In the genomic region with DNA sequence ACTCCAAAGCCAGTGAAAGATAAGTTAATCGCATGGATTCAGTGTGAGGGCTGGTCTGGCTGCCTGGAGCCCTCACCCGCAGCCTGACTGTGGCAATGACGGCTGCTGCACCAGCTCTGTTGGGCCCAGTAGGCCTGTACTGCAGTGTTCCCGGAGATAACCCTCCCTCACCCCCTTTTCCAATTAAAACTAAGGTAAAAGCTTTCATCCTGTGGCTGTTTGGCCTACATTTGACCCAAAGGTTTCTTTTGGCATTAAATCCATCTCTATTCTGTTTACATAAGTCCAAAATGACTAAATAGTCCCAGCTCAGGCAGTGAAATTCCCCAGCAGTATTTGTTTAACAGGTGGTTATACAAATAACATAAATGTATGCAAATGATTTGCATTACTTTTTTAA, we compare ENCODE assay signal across 15 cellular contexts.
DNase-seq lines count a peak whose midpoint lies in the region; ATAC-seq and TF ChIP-seq lines count a peak whose summit lies in the region.
"Had no signal": no experiment of that assay in that cellular context is flagged by ENCODE, and none has a peak within 500 bp of the region (broad histone marks: within the 10 kb centered on the region; RNA-seq: fewer than 3 reads in every experiment).

No MANE protein-coding gene starts in this region.

- DNase-seq in Calu3 (no peak), activated B cell treated with CpG ODN at 0.5 μM for 24 hours (no peak), naive B cell (no peak), NCI-H187 (lab: John Stamatoyannopoulos, UW) (no peak)
- DNase-seq in effector memory CD8-positive, alpha-beta T cell = no peak
- DNase-seq: activated CD4-positive, alpha-beta T cell treated with anti-CD3 and anti-CD28 coated beads, Interleukin-2, amount 50 U/mL, for 48 hours; foreskin fibroblast; NCI-H345; transverse colon had no signal

- H3K27me3 Mint-ChIP-seq in Calu3 (ENCODE audit: unreplicated experiment) = no peaks in the 10 kb centered on the region
- peaks cover 2% of the 10 kb centered on the region for H3K27me3 Mint-ChIP-seq in IgD-negative memory B cell
- no peaks in the 10 kb centered on the region for H3K27me3 Mint-ChIP-seq in activated B cell treated with CpG ODN at 0.5 μM for 24 hours
- no peaks in the 10 kb centered on the region for H3K27me3 Mint-ChIP-seq in naive B cell
- peaks cover 0 to 15% of the 10 kb centered on the region in 2 donors for H3K27me3 Mint-ChIP-seq in effector memory CD8-positive, alpha-beta T cell

- intact Hi-C loops in Calu3 (cut with micrococcal nuclease; ENCODE audit: unreplicated experiment) = no loop called here
- intact Hi-C loops in activated B cell treated with CpG ODN at 0.5 μM for 24 hours (cut with micrococcal nuclease) = no loop called here

- TF ChIP-seq CTCF in Calu3 (IDR thresholded peaks at IDR 0.05; ENCODE audit: unreplicated experiment) (no peak), activated B cell treated with CpG ODN at 0.5 μM for 24 hours (IDR thresholded peaks at IDR 0.05) (no peak)

- no peaks in the 10 kb centered on the region for H3K9me3 Mint-ChIP-seq in Calu3 (ENCODE audit: low read depth, unreplicated experiment)
- H3K9me3 Mint-ChIP-seq in IgD-negative memory B cell = peaks cover 0 to 3% (median 0%) of the 10 kb centered on the region in 3 donors
- H3K9me3 Mint-ChIP-seq in activated B cell treated with CpG ODN at 0.5 μM for 24 hours = peaks cover 3% of the 10 kb centered on the region
- H3K9me3 Mint-ChIP-seq in naive B cell = peaks cover 0 to 6% (median 0%) of the 10 kb centered on the region in 7 donors
- no peaks in the 10 kb centered on the region for H3K9me3 Mint-ChIP-seq in effector memory CD8-positive, alpha-beta T cell
- H3K9me3 Mint-ChIP-seq: activated T-helper 1 cell treated with anti-CD3 and anti-CD28 coated beads, Interleukin-12 subunit alpha, Interleukin-12 subunit beta, Interleukin-2, Interleukin-4 antibody, amounts not matched to agents 30 ng/mL and 10 ng/mL and 1 ng/mL, durations not matched to agents 14 hours and 24 hours and 36 hours; T-helper 1 cell treated with Interleukin-12 subunit alpha and Interleukin-12 subunit beta and Interleukin-4 antibody, amounts not matched to agents 30 μg/mL and 1 μg/mL, for 36 hours had no signal

- H3K27ac Mint-ChIP-seq in Calu3 (ENCODE audit: unreplicated experiment) (peak overlapping the region; percentile 32), IgD-negative memory B cell (peak overlapping the region; percentile 49 to 93 (median 81)), activated B cell treated with CpG ODN at 0.5 μM for 24 hours (peak overlapping the region; percentile 62), naive B cell (peak overlapping the region in 4 of 6 donors; percentile 22 to 95 (median 74))
- H3K27ac Mint-ChIP-seq in effector memory CD8-positive, alpha-beta T cell = no peak overlapping the region
- H3K27ac Mint-ChIP-seq: activated T-helper 1 cell treated with anti-CD3 and anti-CD28 coated beads, Interleukin-12 subunit alpha, Interleukin-12 subunit beta, Interleukin-2, Interleukin-4 antibody, amounts not matched to agents 30 ng/mL and 10 ng/mL and 1 ng/mL, durations not matched to agents 14 hours and 24 hours and 36 hours; mesothelial cell of epicardium; T-helper 1 cell treated with Interleukin-12 subunit alpha and Interleukin-12 subunit beta and Interleukin-4 antibody, amounts not matched to agents 30 μg/mL and 1 μg/mL, for 36 hours had no signal

- peaks cover 89% of the 10 kb centered on the region for H3K36me3 Mint-ChIP-seq in Calu3 (ENCODE audit: insufficient read depth, unreplicated experiment)
- peaks cover 26% of the 10 kb centered on the region for H3K36me3 Mint-ChIP-seq in IgD-negative memory B cell
- H3K36me3 Mint-ChIP-seq in activated B cell treated with CpG ODN at 0.5 μM for 24 hours (ENCODE audit: low read depth) = peaks cover 63% of the 10 kb centered on the region
- H3K36me3 Mint-ChIP-seq in naive B cell = peaks cover 25 to 37% of the 10 kb centered on the region in 2 donors
- peaks cover 20% of the 10 kb centered on the region for H3K36me3 Mint-ChIP-seq in effector memory CD8-positive, alpha-beta T cell (ENCODE audit: insufficient read depth)

- CTCF ChIA-PET in Calu3 (lab: Charles Lee) (interaction anchor here (0.7 kb wide), 1 partner anchor 968 kb away, joined by 3 read pairs; no protein-coding TSS in a partner anchor), activated B cell treated with CpG ODN at 0.5 μM for 24 hours (lab: Charles Lee) (no interaction called here)

- ATAC-seq in activated B cell treated with CpG ODN at 0.5 μM for 24 hours (ENCODE audit: low read depth) (no peak), naive B cell (ENCODE audit: low read depth in 2 of 2) (no peak), GM18498 (IDR thresholded peaks at IDR 0.05; ENCODE audit: unreplicated experiment) (no peak), SK-N-SH treated with all-trans-retinoic acid at 6 μM for 48 hours (no peak)
- no peak for ATAC-seq in effector memory CD8-positive, alpha-beta T cell (replicated peaks)

- POLR2A ChIA-PET in activated B cell treated with CpG ODN at 0.5 μM for 24 hours (lab: Charles Lee) = no interaction called here

- H3K4me1 Mint-ChIP-seq in Calu3 (ENCODE audit: low read depth, unreplicated experiment) (peaks cover 21% of the 10 kb centered on the region), IgD-negative memory B cell (peaks cover 34 to 45% (median 38%) of the 10 kb centered on the region in 3 donors), activated B cell treated with CpG ODN at 0.5 μM for 24 hours (peaks cover 54% of the 10 kb centered on the region), naive B cell (peaks cover 24 to 46% (median 28%) of the 10 kb centered on the region in 3 donors)
- peaks cover 0 to 1% of the 10 kb centered on the region in 2 donors for H3K4me1 Mint-ChIP-seq in effector memory CD8-positive, alpha-beta T cell (ENCODE audit: low read depth in 2 of 2)

- H3K4me3 Mint-ChIP-seq in Calu3 (ENCODE audit: low read depth, unreplicated experiment) (no peak overlapping the region), IgD-negative memory B cell (peak overlapping the region in 3 of 4 donors; percentile 33 to 49 (median 36)), activated B cell treated with CpG ODN at 0.5 μM for 24 hours (no peak overlapping the region), naive B cell (peak overlapping the region in 1 of 8 donors; percentile 54)
- no peak overlapping the region for H3K4me3 Mint-ChIP-seq in effector memory CD8-positive, alpha-beta T cell
- H3K4me3 Mint-ChIP-seq: activated T-helper 1 cell treated with anti-CD3 and anti-CD28 coated beads, Interleukin-12 subunit alpha, Interleukin-12 subunit beta, Interleukin-2, Interleukin-4 antibody, amounts not matched to agents 30 ng/mL and 10 ng/mL and 1 ng/mL, durations not matched to agents 14 hours and 24 hours and 36 hours; mesothelial cell of epicardium; T-helper 1 cell treated with Interleukin-12 subunit alpha and Interleukin-12 subunit beta and Interleukin-4 antibody, amounts not matched to agents 30 μg/mL and 1 μg/mL, for 36 hours had no signal

- BruUV-seq in Calu3 (replicated peaks; lab: Mats Ljungman, UMichigan) = no TSS peak

TF ChIP-seq in SK-N-SH treated with all-trans-retinoic acid at 6 μM for 48 hours, 23 proteins besides CTCF, POLR2A, EP300 and RAD21:
- no peak for TF ChIP-seq BACH2 (CRISPR knock-in tag; IDR thresholded peaks at IDR 0.05; ENCODE audit: borderline replicate concordance)
- TF ChIP-seq TCF4 (CRISPR knock-in tag; IDR thresholded peaks at IDR 0.05; ENCODE audit: borderline replicate concordance) = no peak
- no peak for TF ChIP-seq ZFP30 (CRISPR knock-in tag; IDR thresholded peaks at IDR 0.05)
- no peak for TF ChIP-seq PPARA (CRISPR knock-in tag; IDR thresholded peaks at IDR 0.05; ENCODE audit: borderline replicate concordance)

Comparison
In these comparisons a context has a peak if more than half of its experiments do, and no peak if none do; other contexts are left out.
1. H3K27ac Mint-ChIP-seq: peak in Calu3 (single experiment), IgD-negative memory B cell (3 of 3), activated B cell treated with CpG ODN at 0.5 μM for 24 hours (single experiment) and naive B cell (4 of 6); none in effector memory CD8-positive, alpha-beta T cell (0 of 2).
2. H3K4me3 Mint-ChIP-seq: peak in IgD-negative memory B cell (3 of 4); none in Calu3 (single experiment), activated B cell treated with CpG ODN at 0.5 μM for 24 hours (single experiment) and effector memory CD8-positive, alpha-beta T cell (0 of 2).